Comparison of ENCODE assay signal across 13 cellular contexts in the genomic region with DNA sequence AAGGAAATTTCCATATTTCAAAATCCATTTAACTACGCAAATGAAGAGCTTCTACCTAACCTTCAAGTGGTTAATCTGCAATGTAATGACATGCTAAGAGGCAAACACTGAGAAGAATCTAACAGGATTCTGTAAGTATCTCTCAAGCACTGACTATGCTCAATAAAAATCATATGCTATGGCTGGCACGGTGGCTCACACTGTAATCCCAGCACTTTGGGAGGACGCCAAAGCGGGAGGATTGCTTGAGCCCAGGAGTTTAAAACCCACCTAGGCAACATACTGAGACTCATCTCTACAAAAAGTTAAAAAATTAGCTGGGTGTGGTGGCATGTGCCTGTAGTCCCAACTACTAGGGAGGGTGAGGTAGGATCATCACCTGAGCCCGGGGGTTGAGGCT. TPM values are rescaled to one million over a fixed set of nuclear protein-coding genes. Genes with fewer than 3 reads are reported as not detected.
DNase-seq lines count a peak whose midpoint lies in the region; ATAC-seq and TF ChIP-seq lines count a peak whose summit lies in the region.
"Had no signal": no experiment of that assay in that cellular context is flagged by ENCODE, and none has a peak within 500 bp of the region (broad histone marks: within the 10 kb centered on the region; RNA-seq: fewer than 3 reads in every experiment).

No MANE protein-coding gene starts in this region.

- no peak for ATAC-seq in activated T-cell treated with anti-CD3 and anti-CD28 coated beads, Interleukin-2, amount 50 U/mL, for 4 hours
- ATAC-seq in effector memory CD8-positive, alpha-beta T cell (replicated peaks), result no peak
- no peak for ATAC-seq in stimulated activated memory B cell treated with anti-CD40 and anti-IgM and Interleukin-4, amounts not matched to agents 10 μg/mL and 1 μg/mL and 100 μg/mL, for 72 hours

- peaks cover 42% of the 10 kb centered on the region for H3K36me3 ChIP-seq in OCI-LY1 (ENCODE audit: insufficient read depth, low read length)
- no peaks in the 10 kb centered on the region for H3K36me3 ChIP-seq in uterus
- H3K36me3 ChIP-seq: brain microvascular endothelial cell, pancreas had no signal

- intact Hi-C loops in uterus (cut with DNase I; ENCODE audit: low total_unique reads), result no loop called here

- H3K27ac ChIP-seq in OCI-LY1 (ENCODE audit: low read depth, low read length, poor library complexity, severe bottlenecking), result peak overlapping the region; percentile 84
- no peak overlapping the region for H3K27ac ChIP-seq in uterus
- H3K27ac ChIP-seq: brain microvascular endothelial cell had no signal

- H3K27me3 ChIP-seq in OCI-LY1 (ENCODE audit: insufficient read depth, low read length), result no peaks in the 10 kb centered on the region
- no peaks in the 10 kb centered on the region for H3K27me3 ChIP-seq in uterus
- H3K27me3 ChIP-seq: brain microvascular endothelial cell, pancreas, testis had no signal

- peak overlapping the region; percentile 51 for H3K9ac ChIP-seq in OCI-LY1 (ENCODE audit: low read length)

- no peak for DNase-seq in activated T-cell treated with anti-CD3 and anti-CD28 coated beads, Interleukin-2, amount 50 U/mL, for 4 hours
- DNase-seq in activated T-cell treated with anti-CD3 and anti-CD28 coated beads, Interleukin-2, amount 50 U/mL, for 1 hour, result no peak
- no peak for DNase-seq in effector memory CD8-positive, alpha-beta T cell
- DNase-seq in uterus (no peak), NCI-H2081 (lab: John Stamatoyannopoulos, UW) (no peak), NCI-H1930 (lab: John Stamatoyannopoulos, UW) (no peak)
- DNase-seq: activated CD8-positive, alpha-beta memory T cell treated with anti-CD3 and anti-CD28 coated beads for 24 hours; NCI-H2107; pancreas; testis had no signal

- peaks cover 27% of the 10 kb centered on the region for H3K36me3 Mint-ChIP-seq in activated T-cell treated with anti-CD3 and anti-CD28 coated beads, Interleukin-2, amount 50 U/mL, for 4 hours (ENCODE audit: insufficient read depth)
- peaks cover 50% of the 10 kb centered on the region for H3K36me3 Mint-ChIP-seq in effector memory CD8-positive, alpha-beta T cell (ENCODE audit: insufficient read depth)
- peaks cover 35% of the 10 kb centered on the region for H3K36me3 Mint-ChIP-seq in stimulated activated memory B cell treated with anti-CD40 and anti-IgM and Interleukin-4, amounts not matched to agents 10 μg/mL and 1 μg/mL and 100 μg/mL, for 72 hours

- no peak for TF ChIP-seq POLR2A in uterus (IDR thresholded peaks at IDR 0.05)

- peak overlapping the region; percentile 50 for H3K4me3 Mint-ChIP-seq in activated T-cell treated with anti-CD3 and anti-CD28 coated beads, Interleukin-2, amount 50 U/mL, for 4 hours
- peak overlapping the region; percentile 40 to 41 for H3K4me3 Mint-ChIP-seq in effector memory CD8-positive, alpha-beta T cell
- peak overlapping the region; percentile 50 for H3K4me3 Mint-ChIP-seq in stimulated activated memory B cell treated with anti-CD40 and anti-IgM and Interleukin-4, amounts not matched to agents 10 μg/mL and 1 μg/mL and 100 μg/mL, for 72 hours

- H3K79me2 ChIP-seq in OCI-LY1 (ENCODE audit: insufficient read depth, low read length), result peaks cover 92% of the 10 kb centered on the region

- H3K9me2 ChIP-seq in OCI-LY1 (ENCODE audit: low read depth, low read length), result no peaks in the 10 kb centered on the region

- H3K4me2 ChIP-seq in OCI-LY1 (ENCODE audit: low read length), result peak overlapping the region; percentile 70

- H3K9me3 ChIP-seq in OCI-LY1 (ENCODE audit: low read length) (no peaks in the 10 kb centered on the region), uterus (no peaks in the 10 kb centered on the region)
- H3K9me3 ChIP-seq: pancreas, testis had no signal

- peaks cover 83% of the 10 kb centered on the region for H3K4me1 Mint-ChIP-seq in activated T-cell treated with anti-CD3 and anti-CD28 coated beads, Interleukin-2, amount 50 U/mL, for 4 hours (ENCODE audit: low read depth)
- peaks cover 51 to 76% of the 10 kb centered on the region in 2 donors for H3K4me1 Mint-ChIP-seq in effector memory CD8-positive, alpha-beta T cell (ENCODE audit: low read depth in 2 of 2)
- peaks cover 77% of the 10 kb centered on the region for H3K4me1 Mint-ChIP-seq in stimulated activated memory B cell treated with anti-CD40 and anti-IgM and Interleukin-4, amounts not matched to agents 10 μg/mL and 1 μg/mL and 100 μg/mL, for 72 hours

- H3K27ac Mint-ChIP-seq in effector memory CD8-positive, alpha-beta T cell, result peak overlapping the region; percentile 56 to 87
- peak overlapping the region; percentile 77 for H3K27ac Mint-ChIP-seq in stimulated activated memory B cell treated with anti-CD40 and anti-IgM and Interleukin-4, amounts not matched to agents 10 μg/mL and 1 μg/mL and 100 μg/mL, for 72 hours

- H4K20me1 ChIP-seq in OCI-LY1 (ENCODE audit: insufficient read depth, low read length), result no peaks in the 10 kb centered on the region

- H2AFZ ChIP-seq in OCI-LY1 (ENCODE audit: low read length), result no peak overlapping the region

- peaks cover 89% of the 10 kb centered on the region for H3K4me1 ChIP-seq in OCI-LY1 (ENCODE audit: insufficient read depth, low read length, severe bottlenecking)
- peaks cover 0 to 6% of the 10 kb centered on the region in 2 donors for H3K4me1 ChIP-seq in uterus

- H3K9me3 Mint-ChIP-seq in activated T-cell treated with anti-CD3 and anti-CD28 coated beads, Interleukin-2, amount 50 U/mL, for 4 hours, result no peaks in the 10 kb centered on the region
- H3K9me3 Mint-ChIP-seq in effector memory CD8-positive, alpha-beta T cell, result no peaks in the 10 kb centered on the region
- H3K9me3 Mint-ChIP-seq in stimulated activated memory B cell treated with anti-CD40 and anti-IgM and Interleukin-4, amounts not matched to agents 10 μg/mL and 1 μg/mL and 100 μg/mL, for 72 hours, result no peaks in the 10 kb centered on the region

- H3K27me3 Mint-ChIP-seq in activated T-cell treated with anti-CD3 and anti-CD28 coated beads, Interleukin-2, amount 50 U/mL, for 4 hours (ENCODE audit: low read depth), result no peaks in the 10 kb centered on the region
- no peaks in the 10 kb centered on the region for H3K27me3 Mint-ChIP-seq in effector memory CD8-positive, alpha-beta T cell
- no peaks in the 10 kb centered on the region for H3K27me3 Mint-ChIP-seq in stimulated activated memory B cell treated with anti-CD40 and anti-IgM and Interleukin-4, amounts not matched to agents 10 μg/mL and 1 μg/mL and 100 μg/mL, for 72 hours

- peak overlapping the region; percentile 47 for H3K4me3 ChIP-seq in OCI-LY1 (ENCODE audit: low read depth, low read length, poor library complexity, severe bottlenecking)
- no peak overlapping the region for H3K4me3 ChIP-seq in uterus
- H3K4me3 ChIP-seq: pancreas, testis had no signal

- TF ChIP-seq CTCF in OCI-LY1 (IDR thresholded peaks at IDR 0.05; ENCODE audit: low read length), result no peak
- no peak for TF ChIP-seq CTCF in uterus (IDR thresholded peaks at IDR 0.05)

- no peaks in the 10 kb centered on the region for H3F3A ChIP-seq in OCI-LY1 (ENCODE audit: insufficient read depth, low read length)

RNA-seq across cellular contexts. Expression of a gene that starts 32.7 kb away (rescaled TPM):
- 10 to 100 TPM; 45.7 to 54.9 (median 47.2) TPM for total RNA-seq in activated T-cell treated with anti-CD3 and anti-CD28 coated beads, Interleukin-2, amount 50 U/mL, for 4 hours
- total RNA-seq in uterus, result 100 to 1,000 TPM in 1 of 4 donors, 10 to 100 TPM in 3; 20.2 to 103 (median 51.0) TPM
